Comparison of ENCODE assay signal across 18 cellular contexts in genomic region chr14:70190156-70190555, GRCh38. TPM values are rescaled to one million over a fixed set of nuclear protein-coding genes. Genes with fewer than 3 reads are reported as not detected.
DNase-seq lines count a peak whose midpoint lies in the region; ATAC-seq, FAIRE-seq and TF ChIP-seq lines count a peak whose summit lies in the region.
"Had no signal": no experiment of that assay in that cellular context is flagged by ENCODE, and none has a peak within 500 bp of the region (broad histone marks: within the 10 kb centered on the region; RNA-seq: fewer than 3 reads in every experiment).

No MANE protein-coding gene starts in this region.

- peaks cover 23% of the 10 kb centered on the region for H3K4me1 Mint-ChIP-seq in chondrocyte (ENCODE audit: low read depth)

- intact Hi-C loops in psoas muscle (cut with DNase I) = loop anchor here in 1 of 2 donors (5.0 kb wide), 1 partner anchor 62 kb away; no protein-coding TSS in a partner anchor

- H2BK120ac ChIP-seq in mesendoderm (ENCODE audit: low read depth, low read length) = no peak overlapping the region

- no peak overlapping the region for H3K27ac Mint-ChIP-seq in chondrocyte (ENCODE audit: unreplicated experiment)

- no peak overlapping the region for H3K23ac ChIP-seq in mesendoderm (ENCODE audit: low read length)

- peaks cover 4% of the 10 kb centered on the region for H3K9me3 Mint-ChIP-seq in chondrocyte (ENCODE audit: low read depth)

- peak; percentile 73 for FAIRE-seq in GM19239 (lab: Jason Lieb, UNC)
- FAIRE-seq: D721Med had no signal

- no peaks in the 10 kb centered on the region for H3K27me3 ChIP-seq in SJCRH30
- H3K27me3 ChIP-seq in mesendoderm (ENCODE audit: insufficient read depth, low read length, poor library complexity) = peaks cover 2% of the 10 kb centered on the region
- no peaks in the 10 kb centered on the region for H3K27me3 ChIP-seq in psoas muscle (ENCODE audit: insufficient read depth in 3 of 3, low read length in 2 of 3)

- no peaks in the 10 kb centered on the region for H3K79me1 ChIP-seq in mesendoderm (ENCODE audit: low read length)

- H3K9ac ChIP-seq in mesendoderm (ENCODE audit: low read length) = no peak overlapping the region
- H3K9ac ChIP-seq: BLaER1 treated with 17β-estradiol and CSF1 and Interleukin-3, amounts not matched to agents 10 nM and 100 nM had no signal

- no peaks in the 10 kb centered on the region for H3K79me2 ChIP-seq in mesendoderm (ENCODE audit: control insufficient read depth, insufficient read depth, low read length)

- no peak overlapping the region for H4K8ac ChIP-seq in mesendoderm (ENCODE audit: low read depth, low read length)

- H3K36me3 ChIP-seq in SJCRH30 (no peaks in the 10 kb centered on the region), mesendoderm (ENCODE audit: control insufficient read depth, insufficient read depth, low read length) (no peaks in the 10 kb centered on the region), psoas muscle (ENCODE audit: insufficient read depth in 1 of 2, low read depth in 1 of 2) (peaks cover 2 to 5% of the 10 kb centered on the region in 2 donors)
- H3K36me3 ChIP-seq: BLaER1 treated with 17β-estradiol and CSF1 and Interleukin-3, amounts not matched to agents 10 nM and 100 nM; Peyer's patch had no signal

- TF ChIP-seq CTCF in psoas muscle (IDR thresholded peaks at IDR 0.05) (no peak), chondrocyte (IDR thresholded peaks at IDR 0.05) (no peak)

- H3K4me1 ChIP-seq in SJCRH30 = peaks cover 16% of the 10 kb centered on the region
- H3K4me1 ChIP-seq in mesendoderm (ENCODE audit: control insufficient read depth, low read depth, low read length) = peaks cover 6% of the 10 kb centered on the region
- H3K4me1 ChIP-seq in psoas muscle = peaks cover 34% of the 10 kb centered on the region

- H2BK15ac ChIP-seq in mesendoderm (replicated peaks; ENCODE audit: low read depth) = no peak overlapping the region

- H3K36me3 Mint-ChIP-seq in chondrocyte (ENCODE audit: low read depth) = no peaks in the 10 kb centered on the region
- H3K36me3 Mint-ChIP-seq: CD8-positive, alpha-beta memory T cell had no signal

- H3K27me3 Mint-ChIP-seq in chondrocyte (ENCODE audit: low read depth) = peaks cover 43% of the 10 kb centered on the region

- H3K4ac ChIP-seq in mesendoderm (ENCODE audit: low read depth, low read length) = no peak overlapping the region

- H2BK5ac ChIP-seq in mesendoderm (ENCODE audit: low read length) = no peak overlapping the region

- H3K4me2 ChIP-seq in mesendoderm (ENCODE audit: low read length) = no peak overlapping the region

- no peaks in the 10 kb centered on the region for H3K9me3 ChIP-seq in SJCRH30 (replicated peaks)
- H3K9me3 ChIP-seq in psoas muscle = no peaks in the 10 kb centered on the region
- H3K9me3 ChIP-seq: Peyer's patch had no signal

- DNase-seq in GM19239 (ENCODE audit: insufficient read length, low spot score) = no peak
- peak in 1 of 2 experiments; percentile 10 for DNase-seq in SJCRH30
- DNase-seq in mesendoderm = no peak
- no peak for DNase-seq in psoas muscle
- no peak for DNase-seq in chondrocyte (ENCODE audit: low spot score)
- no peak for DNase-seq in HCEC 1CT
- DNase-seq in NCI-H1092 (lab: John Stamatoyannopoulos, UW) = no peak
- DNase-seq: CD8-positive, alpha-beta memory T cell; NCI-H1105; NCI-H1694; NCI-H2081 treated with DMSO at 0.1 percent for 48 hours; Peyer's patch had no signal

- peak overlapping the region; percentile 7 for H3K56ac ChIP-seq in mesendoderm (ENCODE audit: low read length)

- H3K4me3 Mint-ChIP-seq in chondrocyte (ENCODE audit: unreplicated experiment) = no peak overlapping the region

- H3K4me3 ChIP-seq in SJCRH30 (peak overlapping the region; percentile 76; the same call in 1 of the 2 replicates), mesendoderm (ENCODE audit: low read length) (no peak overlapping the region), psoas muscle (peak overlapping the region; percentile 91)
- H3K4me3 ChIP-seq: Peyer's patch had no signal

- H2AK5ac ChIP-seq in mesendoderm (ENCODE audit: low read length) = no peak overlapping the region

- no peak overlapping the region for H4K5ac ChIP-seq in mesendoderm (ENCODE audit: low read length)

- H3K27ac ChIP-seq in SJCRH30 (no peak overlapping the region), mesendoderm (ENCODE audit: low read depth, low read length) (no peak overlapping the region), psoas muscle (peak overlapping the region; percentile 98)
- H3K27ac ChIP-seq: BLaER1 treated with 17β-estradiol and CSF1 and Interleukin-3, amounts not matched to agents 10 nM and 100 nM; Peyer's patch had no signal

- no peak overlapping the region for H3K18ac ChIP-seq in mesendoderm (ENCODE audit: low read length)

- WGBS in mesendoderm (ENCODE audit: extremely low coverage, insufficient coverage, low lambda C conversion rate) = no CpG with 5 or more reads among the region's 6 CpGs
- 41 to 62% (median 46%) methylated on average over 6 of the region's 6 CpGs for WGBS in psoas muscle, 3 donors

- ATAC-seq in psoas muscle = no peak
- ATAC-seq in HG03280 (IDR thresholded peaks at IDR 0.05; ENCODE audit: unreplicated experiment) = no peak

RNA-seq across cellular contexts. Expression of gene SLC8A3, which starts 1.4 kb away (rescaled TPM):
- total RNA-seq in SJCRH30 (2014; rRNA removed; shearing (Covaris generic)) = 15.9 and 17.2 TPM in 2 replicates
- polyA plus RNA-seq in mesendoderm (2013, experiment 1 of 2) = 0.04 TPM
- 0.08 TPM for polyA plus RNA-seq in mesendoderm (2013, experiment 2 of 2)
- total RNA-seq in psoas muscle (10 to 100 TPM; 18.0 to 53.6 (median 26.8) TPM), chondrocyte (0.12 to 0.21 TPM (median 0.17 TPM) in 3 replicates)
- 10 to 100 TPM; 10.8 to 20.8 (median 12.8) TPM for polyA plus RNA-seq in psoas muscle
- total RNA-seq: A673, NCI-H460, SK-MEL-5 had no signal
- polyA plus RNA-seq: CD8-positive, alpha-beta memory T cell had no signal

Comparison
In these comparisons a context has a peak if more than half of its experiments do, and no peak if none do; other contexts are left out.
1. RNA of gene SLC8A3, which starts 1.4 kb away (total RNA-seq): 18.0 to 53.6 TPM in psoas muscle and 15.9 to 17.2 TPM in SJCRH30; 0.12 to 0.21 TPM in chondrocyte; every median in the first group is over 10 times any median in the second.